24 cellular contexts compared by ENCODE assay signal in genomic region chr2:197929008-197929885, GRCh38.
DNase-seq lines count a peak whose midpoint lies in the region; ATAC-seq and TF ChIP-seq lines count a peak whose summit lies in the region.
"Had no signal": no experiment of that assay in that cellular context is flagged by ENCODE, and none has a peak within 500 bp of the region (broad histone marks: within the 10 kb centered on the region; RNA-seq: fewer than 3 reads in every experiment).

No MANE protein-coding gene starts in this region.

- TF ChIP-seq CTCF in BE2C (IDR thresholded peaks at IDR 0.05; ENCODE audit: low read depth, low read length) (no peak), gastrocnemius medialis (IDR thresholded peaks at IDR 0.05 in 4 of 5, conservative IDR thresholded peaks at IDR 0.05 in 1 of 5) (no peak)

- ATAC-seq in gastrocnemius medialis = no peak
- no peak for ATAC-seq in HG03108 (IDR thresholded peaks at IDR 0.05; ENCODE audit: unreplicated experiment)
- ATAC-seq: activated CD8-positive, alpha-beta T cell treated with anti-CD3 and anti-CD28 coated beads for 36 hours; naive thymus-derived CD8-positive, alpha-beta T cell; stimulated activated effector memory CD8-positive, alpha-beta T cell treated with anti-CD3 and anti-CD28 coated beads, Interleukin-12 subunit alpha, Interleukin-12 subunit beta, amount 100 ng/mL, for 72 hours had no signal

- H3K4me3 ChIP-seq in BE2C (ENCODE audit: low read depth, low read length) (no peak overlapping the region), gastrocnemius medialis (no peak overlapping the region)
- H3K4me3 ChIP-seq: psoas muscle, SK-N-MC, tibial nerve had no signal

- H3K36me3 ChIP-seq in BE2C (no peaks in the 10 kb centered on the region), gastrocnemius medialis (no peaks in the 10 kb centered on the region)
- H3K36me3 ChIP-seq: tibial nerve had no signal

- H3K9me3 ChIP-seq in BE2C = no peaks in the 10 kb centered on the region
- no peaks in the 10 kb centered on the region for H3K9me3 ChIP-seq in gastrocnemius medialis
- H3K9me3 ChIP-seq: psoas muscle, tibial nerve had no signal

- H3K4me1 ChIP-seq in BE2C (no peaks in the 10 kb centered on the region), gastrocnemius medialis (peaks cover 36 to 51% of the 10 kb centered on the region in 2 donors)

- intact Hi-C loops in gastrocnemius medialis (cut with DNase I; ENCODE audit: low total_unique reads) = no loop called here

- no peak overlapping the region for H3K27ac ChIP-seq in gastrocnemius medialis
- H3K27ac ChIP-seq: psoas muscle, RWPE1, SK-N-MC, tibial nerve had no signal

- TF ChIP-seq POLR2A in gastrocnemius medialis (IDR thresholded peaks at IDR 0.05) = no peak

- in situ Hi-C loops in gastrocnemius medialis (cut with MboI; ENCODE audit: low sequenced_read_pairs in 4 of 4) = no loop called here

- DNase-seq in BE2C (peak; percentile 31), HT1080 (ENCODE audit: low read depth) (peak; percentile 25), dermis blood vessel endothelial cell (peak; percentile 61), islet precursor cell (peak; percentile 52), gastrocnemius medialis (no peak), T-helper 2 cell (no peak)
- DNase-seq in activated CD4-positive, alpha-beta T cell treated with anti-CD3 and anti-CD28 coated beads for 4 hours = no peak
- DNase-seq: activated CD4-positive, CD25-positive, alpha-beta regulatory T cell treated with anti-CD3 and anti-CD28 coated beads, Interleukin-2, amount 50 U/mL, for 72 hours; activated CD8-positive, alpha-beta memory T cell treated with anti-CD3 and anti-CD28 coated beads, Interleukin-2, amount 50 U/mL, for 48 hours; activated CD8-positive, alpha-beta T cell treated with anti-CD3 and anti-CD28 coated beads for 36 hours; activated naive CD4-positive, alpha-beta T cell treated with anti-CD3 and anti-CD28 coated beads for 36 hours; amniotic stem cell; DMS153; H9; midbrain; naive thymus-derived CD8-positive, alpha-beta T cell; NCI-H1694; NCI-H510A treated with DMSO at 0.1 percent for 48 hours; psoas muscle had no signal

- H3K27me3 ChIP-seq in BE2C (no peaks in the 10 kb centered on the region), gastrocnemius medialis (no peaks in the 10 kb centered on the region)
- H3K27me3 ChIP-seq: tibial nerve had no signal

Comparison
In these comparisons a context has a peak if more than half of its experiments do, and no peak if none do; other contexts are left out.
1. DNase-seq: peak in BE2C (single experiment), HT1080 (single experiment), dermis blood vessel endothelial cell (single experiment) and islet precursor cell (single experiment); none in activated CD4-positive, alpha-beta T cell treated with anti-CD3 and anti-CD28 coated beads for 4 hours (0 of 2), gastrocnemius medialis (0 of 2) and T-helper 2 cell (0 of 5).